1 cellular context compared by ENCODE assay signal in genomic region chr4:39032218-39033085, GRCh38.
TF ChIP-seq lines count a peak whose summit lies in the region.

TMEM156 (minus strand) TSS chr4:39032409; CDS start chr4:39032313, 96 bp downstream.

TF ChIP-seq in HepG2, 621 proteins besides CTCF, POLR2A, EP300 and RAD21 (continued from another document):
- TF ChIP-seq FUBP1 (CRISPR knock-in tag; IDR thresholded peaks at IDR 0.05; ENCODE audit: borderline replicate concordance) (no peak), ZNF768 (CRISPR knock-in tag; IDR thresholded peaks at IDR 0.05) (no peak)
